ENCODE assay signal across 11 cellular contexts in the genomic region with DNA sequence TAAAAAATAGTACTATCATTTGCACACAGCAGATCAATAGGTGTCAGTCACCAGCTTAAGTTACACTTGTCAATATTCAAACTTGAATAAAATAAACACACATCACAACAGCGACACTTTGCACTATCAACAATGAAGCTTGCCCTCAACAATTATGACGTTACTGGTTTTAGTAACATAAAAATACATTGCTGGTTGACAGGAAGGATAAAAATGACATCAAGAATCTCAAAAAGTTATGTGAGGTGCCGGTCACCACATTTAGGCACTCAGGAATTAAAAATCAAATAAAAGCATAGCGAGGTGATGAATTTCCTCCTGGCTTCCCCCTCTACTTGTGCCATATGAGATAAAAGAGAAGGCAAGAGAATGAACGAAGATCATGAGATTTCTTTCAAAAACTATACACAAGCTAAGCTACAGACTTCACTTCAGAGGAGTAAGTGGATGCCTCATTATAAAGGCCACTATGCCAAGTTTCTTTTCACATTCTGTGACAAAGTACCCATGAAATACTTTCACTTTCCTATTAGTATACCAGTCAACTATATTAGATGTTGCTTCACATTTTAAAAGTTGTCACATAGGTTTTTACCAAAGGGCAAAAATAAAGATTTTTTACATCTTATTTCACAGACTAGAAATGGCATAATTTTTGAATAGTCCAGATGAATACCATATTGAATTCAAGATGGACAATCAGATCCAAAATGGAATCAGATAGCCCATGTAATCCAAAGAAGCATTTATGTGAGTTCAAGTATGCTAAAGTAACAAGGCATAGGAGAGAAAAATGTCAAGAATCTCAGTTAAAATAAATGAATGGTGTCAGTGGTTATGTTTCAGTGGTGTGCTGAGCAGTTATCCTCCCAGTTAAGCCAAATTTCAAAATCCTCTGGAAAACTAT. TPM values are rescaled to one million over a fixed set of nuclear protein-coding genes. Genes with fewer than 3 reads are reported as not detected.
DNase-seq lines count a peak whose midpoint lies in the region; ATAC-seq, FAIRE-seq and TF ChIP-seq lines count a peak whose summit lies in the region.
"Had no signal": no experiment of that assay in that cellular context is flagged by ENCODE, and none has a peak within 500 bp of the region (broad histone marks: within the 10 kb centered on the region; RNA-seq: fewer than 3 reads in every experiment).

No MANE protein-coding gene starts in this region.

- no peaks in the 10 kb centered on the region for H3K9me3 Mint-ChIP-seq in natural killer cell

- peak overlapping the region; percentile 21 for H3K4me3 Mint-ChIP-seq in natural killer cell

- FAIRE-seq in G401.6 (lab: Jason Lieb, UNC) (peak; percentile 85), frontal cortex (lab: Jason Lieb, UNC) (no peak)

- H3K27ac Mint-ChIP-seq in natural killer cell = peak overlapping the region in 1 of 2 donors; percentile 42

- ATAC-seq in natural killer cell = no peak
- ATAC-seq: left lung had no signal

- H3K27me3 Mint-ChIP-seq in natural killer cell (ENCODE audit: low read depth in 2 of 2) = peaks cover 13 to 24% of the 10 kb centered on the region in 2 donors

- DNase-seq in MV-4-11 (lab: John Stamatoyannopoulos, UW) = peak; percentile 4
- DNase-seq in cardiac fibroblast (ENCODE audit: low read depth in 2 of 2) = peak; percentile 18 to 39
- DNase-seq in natural killer cell = no peak
- no peak for DNase-seq in NCI-H128 (lab: John Stamatoyannopoulos, UW; ENCODE audit: unreplicated experiment)
- no peak for DNase-seq in SIG-M5 treated with dmso at 0.1 percent for 504 hours (lab: John Stamatoyannopoulos, UW; ENCODE audit: unreplicated experiment)
- DNase-seq in T-helper 9 cell = no peak
- DNase-seq in frontal cortex (ENCODE audit: low spot score in 2 of 2) = no peak
- DNase-seq: DMS79, left lung, NCI-H1694 treated with DMSO at 0.1 percent for 48 hours had no signal

- H3K4me3 ChIP-seq in cardiac fibroblast (replicated peaks in 1 of 2; ENCODE audit: low read depth in 2 of 2, low read length in 2 of 2) = no peak overlapping the region

- peaks cover 21 to 23% of the 10 kb centered on the region in 2 donors for H3K4me1 Mint-ChIP-seq in natural killer cell

- no peak for TF ChIP-seq CTCF in cardiac fibroblast (IDR thresholded peaks at IDR 0.05; ENCODE audit: low read depth, low read length)
- no peak for TF ChIP-seq CTCF in natural killer cell (IDR thresholded peaks at IDR 0.05)

- no peaks in the 10 kb centered on the region for H3K36me3 Mint-ChIP-seq in natural killer cell

- intact Hi-C loops in natural killer cell (cut with micrococcal nuclease) = no loop called here

RNA-seq across cellular contexts. Expression of a gene that starts 3.6 kb away (rescaled TPM):
- total RNA-seq in natural killer cell = 10 to 100 TPM; 13.9 to 26.5 (median 14.1) TPM
- 108 TPM for total RNA-seq in frontal cortex

Comparison
In these comparisons a context has a peak if more than half of its experiments do, and no peak if none do; other contexts are left out.
1. DNase-seq: peak in MV-4-11 (single experiment) and cardiac fibroblast (2 of 2); none in natural killer cell (single experiment), NCI-H128 (single experiment), SIG-M5 treated with dmso at 0.1 percent for 504 hours (single experiment), T-helper 9 cell (single experiment) and frontal cortex (0 of 2).